In the genomic region with DNA sequence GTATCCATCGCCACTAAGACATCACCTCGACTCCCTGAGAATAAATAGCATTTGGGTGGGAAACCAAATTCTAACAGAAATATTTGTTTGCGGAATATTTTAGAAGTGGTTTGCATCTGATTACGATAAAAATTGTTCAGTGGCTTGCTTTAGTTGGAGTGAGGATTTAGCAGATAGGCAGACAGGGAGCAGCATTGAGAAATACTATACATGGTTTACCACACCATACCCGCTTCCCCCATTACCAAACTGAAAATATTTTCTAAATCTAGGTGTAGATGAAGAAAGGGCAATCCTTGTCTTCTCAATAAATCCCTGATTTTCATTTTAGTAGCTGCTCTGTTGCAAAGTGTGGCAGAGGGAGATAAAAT, we compare ENCODE assay signal across 8 cellular contexts. TPM values are rescaled to one million over a fixed set of nuclear protein-coding genes. Genes with fewer than 3 reads are reported as not detected.
DNase-seq lines count a peak whose midpoint lies in the region; ATAC-seq and TF ChIP-seq lines count a peak whose summit lies in the region.

No MANE protein-coding gene starts in this region.

- H3K36me3 ChIP-seq in H7 (replicated peaks; ENCODE audit: control insufficient read depth, insufficient read depth, low read length) (no peaks in the 10 kb centered on the region), SJCRH30 (no peaks in the 10 kb centered on the region), gastrocnemius medialis (no peaks in the 10 kb centered on the region)

- H3K4me1 ChIP-seq in SJCRH30 = peaks cover 21% of the 10 kb centered on the region
- peaks cover 28 to 35% of the 10 kb centered on the region in 2 donors for H3K4me1 ChIP-seq in gastrocnemius medialis

- H3K27ac ChIP-seq in SJCRH30 = no peak overlapping the region
- H3K27ac ChIP-seq in gastrocnemius medialis = peak overlapping the region; percentile 98 to 99 (median 98)

- H3K9me3 ChIP-seq in SJCRH30 (replicated peaks) (no peaks in the 10 kb centered on the region), gastrocnemius medialis (no peaks in the 10 kb centered on the region)

- H3K4me3 ChIP-seq in H7 (ENCODE audit: insufficient read depth, low read depth, low read length) (peak overlapping the region; percentile 36), SJCRH30 (peak overlapping the region; percentile 19), fibroblast of mammary gland (ENCODE audit: control insufficient read depth, low read depth, low read length) (peak overlapping the region; percentile 30), gastrocnemius medialis (peak overlapping the region; percentile 44 to 82 (median 76))

- ATAC-seq in gastrocnemius medialis = no peak
- no peak for ATAC-seq in HG02588 (IDR thresholded peaks at IDR 0.05; ENCODE audit: unreplicated experiment)
- no peak for ATAC-seq in left colon
- no peak for ATAC-seq in HG02798 (IDR thresholded peaks at IDR 0.05; ENCODE audit: poor library complexity, unreplicated experiment)

- no peak for TF ChIP-seq POLR2A in gastrocnemius medialis (IDR thresholded peaks at IDR 0.05)

- peaks cover 72% of the 10 kb centered on the region for H3K27me3 ChIP-seq in H7 (ENCODE audit: control insufficient read depth, insufficient read depth, low read length)
- H3K27me3 ChIP-seq in SJCRH30 = no peaks in the 10 kb centered on the region
- no peaks in the 10 kb centered on the region for H3K27me3 ChIP-seq in gastrocnemius medialis

- no peak for DNase-seq in H7
- DNase-seq in SJCRH30 = no peak
- no peak for DNase-seq in fibroblast of mammary gland (ENCODE audit: low read depth)
- no peak for DNase-seq in gastrocnemius medialis
- no peak for DNase-seq in NCI-H2081 (lab: John Stamatoyannopoulos, UW)
- DNase-seq in left colon = no peak

- no peak for TF ChIP-seq CTCF in fibroblast of mammary gland (conservative IDR thresholded peaks at IDR 0.05; ENCODE audit: control insufficient read depth, insufficient read depth, low read depth, low read length)
- no peak for TF ChIP-seq CTCF in gastrocnemius medialis (IDR thresholded peaks at IDR 0.05 in 4 of 5, conservative IDR thresholded peaks at IDR 0.05 in 1 of 5)

- in situ Hi-C loops in gastrocnemius medialis (cut with MboI; ENCODE audit: low sequenced_read_pairs in 4 of 4) = loop anchor here in 1 of 4 donors (10.0 kb wide), 1 partner anchor 100 kb away; a partner anchor contains a TSS

- intact Hi-C loops in gastrocnemius medialis (cut with DNase I; ENCODE audit: low total_unique reads) = loop anchor here (1.0 to 2.0 kb wide), 4 partner anchors 32 to 118 kb away; a partner anchor contains a TSS
- intact Hi-C loops in left colon (cut with DNase I, micrococcal nuclease) = no loop called here

RNA-seq across cellular contexts. Expression of a gene that starts 0.9 kb away (rescaled TPM):
- total RNA-seq in H7 (2014; rRNA removed; shearing (Covaris generic)) = 8.7 and 19.7 TPM in 2 replicates
- 17.4 and 20.0 TPM in 2 replicates for total RNA-seq in SJCRH30 (2014; rRNA removed; shearing (Covaris generic))
- total RNA-seq in gastrocnemius medialis = 1 to 10 TPM; 2.5 to 8.4 (median 5.8) TPM
- total RNA-seq in left colon = 10 to 100 TPM; 12.2 to 14.2 TPM

Comparison
In these comparisons a context has a peak if more than half of its experiments do, and no peak if none do; other contexts are left out.
1. H3K4me3 ChIP-seq: peak in every context shown above with its lines; median percentile 76 in gastrocnemius medialis; 36 in H7; 30 in fibroblast of mammary gland; 19 in SJCRH30.